13 cellular contexts compared by ENCODE assay signal in the genomic region with DNA sequence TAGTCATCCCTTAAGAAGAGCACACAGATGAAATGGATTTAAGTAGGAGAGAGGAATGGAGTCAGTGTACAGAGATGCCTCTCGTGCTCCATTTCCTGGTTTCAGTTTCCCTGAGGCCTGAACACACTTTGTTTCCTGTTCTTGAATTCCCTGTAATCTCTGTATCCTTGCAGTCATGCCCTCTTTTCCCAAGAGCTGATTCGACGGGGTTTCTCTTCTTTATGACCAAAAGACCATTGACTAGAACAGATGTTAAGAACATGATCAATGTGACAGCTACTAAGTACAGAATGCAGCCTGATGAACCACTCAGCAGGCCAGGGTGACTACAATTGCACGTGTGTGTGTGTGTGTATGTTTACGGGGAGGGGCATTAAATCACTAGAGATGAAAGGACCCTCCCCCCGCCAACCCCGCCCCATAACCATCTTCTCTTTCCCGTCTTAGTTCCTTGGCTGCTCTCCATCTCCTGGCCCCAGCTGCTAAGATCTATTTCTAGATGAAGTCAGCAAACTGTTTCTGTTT. TPM values are rescaled to one million over a fixed set of nuclear protein-coding genes. Genes with fewer than 3 reads are reported as not detected.
DNase-seq lines count a peak whose midpoint lies in the region; ATAC-seq and TF ChIP-seq lines count a peak whose summit lies in the region.
"Had no signal": no experiment of that assay in that cellular context is flagged by ENCODE, and none has a peak within 500 bp of the region (broad histone marks: within the 10 kb centered on the region; RNA-seq: fewer than 3 reads in every experiment).

No MANE protein-coding gene starts in this region.

- DNase-seq in GM04504 (ENCODE audit: low read depth) (peak; percentile 10), RPMI7951 (ENCODE audit: low read depth) (peak; percentile 39), fibroblast of villous mesenchyme (ENCODE audit: low read depth) (peak; percentile 61), renal cortical epithelial cell (ENCODE audit: low read depth) (peak; percentile 9), SIG-M5 treated with dmso at 0.1 percent for 504 hours (lab: John Stamatoyannopoulos, UW; ENCODE audit: unreplicated experiment) (no peak)
- DNase-seq: activated T-cell treated with anti-CD3 and anti-CD28 coated beads, Interleukin-2, amount 50 U/mL, for 4 hours; NCI-H446 treated with DMSO at 0.1 percent for 48 hours; stimulated activated CD4-positive, alpha-beta T cell treated with anti-CD3 and anti-CD28 coated beads, Interleukin-12 subunit alpha, Interleukin-12 subunit beta, amount 100 ng/mL, for 4 hours had no signal

- H3K4me3 ChIP-seq in fibroblast of villous mesenchyme (ENCODE audit: low read depth, low read length), result no peak overlapping the region

- ATAC-seq in HG03521 (IDR thresholded peaks at IDR 0.05; ENCODE audit: unreplicated experiment) (no peak), HG02798 (IDR thresholded peaks at IDR 0.05; ENCODE audit: poor library complexity, unreplicated experiment) (no peak), GM18907 (IDR thresholded peaks at IDR 0.05; ENCODE audit: unreplicated experiment) (no peak)
- ATAC-seq: activated T-cell treated with anti-CD3 and anti-CD28 coated beads, Interleukin-2, amount 50 U/mL, for 4 hours had no signal

- no peak for TF ChIP-seq CTCF in fibroblast of villous mesenchyme (IDR thresholded peaks at IDR 0.05; ENCODE audit: insufficient read depth, low read depth, low read length)

RNA-seq across cellular contexts. Expression of gene SLC22A6, which starts 26.2 kb away (rescaled TPM):
- total RNA-seq in RPMI7951 (2014; rRNA removed; shearing (Covaris generic)), result not detected in 2 replicates
- not detected in 2 replicates for total RNA-seq in fibroblast of villous mesenchyme
- total RNA-seq in renal cortical epithelial cell, result not detected in 2 replicates
- total RNA-seq: activated T-cell treated with anti-CD3 and anti-CD28 coated beads, Interleukin-2, amount 50 U/mL, for 4 hours; kidney epithelial cell; T-helper 2 cell treated with Interferon-gamma antibody and Interleukin-4, amounts not matched to agents 100 ng/mL and 5 ng/mL, for 36 hours had no signal

RNA-seq across cellular contexts. Expression of gene CHRM1, which starts 37.4 kb away (rescaled TPM):
- total RNA-seq in RPMI7951 (2014; rRNA removed; shearing (Covaris generic)), result not detected in 2 replicates
- not detected in 2 replicates for total RNA-seq in fibroblast of villous mesenchyme
- not detected in 2 replicates for total RNA-seq in renal cortical epithelial cell
- total RNA-seq: activated T-cell treated with anti-CD3 and anti-CD28 coated beads, Interleukin-2, amount 50 U/mL, for 4 hours; kidney epithelial cell; T-helper 2 cell treated with Interferon-gamma antibody and Interleukin-4, amounts not matched to agents 100 ng/mL and 5 ng/mL, for 36 hours had no signal

RNA-seq across cellular contexts. Expression of gene SLC22A8, which starts 57.0 kb away (rescaled TPM):
- not detected in 2 replicates for total RNA-seq in RPMI7951 (2014; rRNA removed; shearing (Covaris generic))
- total RNA-seq in fibroblast of villous mesenchyme, result not detected in 2 replicates
- not detected in 2 replicates for total RNA-seq in renal cortical epithelial cell
- total RNA-seq: activated T-cell treated with anti-CD3 and anti-CD28 coated beads, Interleukin-2, amount 50 U/mL, for 4 hours; kidney epithelial cell; T-helper 2 cell treated with Interferon-gamma antibody and Interleukin-4, amounts not matched to agents 100 ng/mL and 5 ng/mL, for 36 hours had no signal
